ENCODE assay signal across 1 cellular context in genomic region chr17:14672830-14673229, GRCh38.
TF ChIP-seq lines count a peak whose summit lies in the region.

No MANE protein-coding gene starts in this region.

TF ChIP-seq in IMR-90, 13 proteins besides CTCF, POLR2A, EP300 and RAD21 (continued from another document):
- TF ChIP-seq RCOR1 (IDR thresholded peaks at IDR 0.05; ENCODE audit: insufficient replicate concordance, low read length) (no peak), MXI1 (IDR thresholded peaks at IDR 0.05; ENCODE audit: borderline replicate concordance, low read depth, low read length) (no peak), CEBPB (IDR thresholded peaks at IDR 0.05; ENCODE audit: low read depth, low read length) (peak; percentile 84), MAFK (IDR thresholded peaks at IDR 0.05; ENCODE audit: low read depth, low read length) (no peak), NFE2L2 (IDR thresholded peaks at IDR 0.05; ENCODE audit: low read depth, low read length) (no peak), CHD1 (IDR thresholded peaks at IDR 0.05; ENCODE audit: low read depth, low read length) (no peak)
